3 cellular contexts compared by ENCODE assay signal in the genomic region with DNA sequence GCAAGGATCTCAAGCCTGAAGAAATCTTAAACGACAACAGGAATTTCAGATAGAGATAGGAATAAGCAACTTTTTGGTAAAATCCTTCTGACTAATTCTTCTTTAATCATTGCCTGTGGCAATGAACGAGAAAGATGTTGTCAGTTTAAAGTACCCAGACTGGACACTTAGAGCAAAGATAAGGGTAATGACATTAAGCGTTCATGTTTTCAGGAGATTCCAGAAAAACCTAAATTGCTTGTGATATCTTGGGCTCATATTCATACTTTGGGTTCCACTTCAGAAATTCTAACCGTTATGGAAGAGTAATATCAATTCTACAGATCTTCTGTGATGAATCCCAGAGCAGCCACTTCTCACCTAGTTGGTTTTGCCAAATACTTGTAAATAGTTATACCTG.
"Had no signal": no experiment of that assay in that cellular context is flagged by ENCODE, and none has a peak within 500 bp of the region (broad histone marks: within the 10 kb centered on the region; RNA-seq: fewer than 3 reads in every experiment).

No MANE protein-coding gene starts in this region.

- ATAC-seq: GM12878 had no signal

- DNase-seq: GDM1, GF-D8 had no signal

- H3K4me3 ChIP-seq: GM12878 had no signal
